31 cellular contexts compared by ENCODE assay signal in genomic region chr6:54274383-54274782, GRCh38. TPM values are rescaled to one million over a fixed set of nuclear protein-coding genes. Genes with fewer than 3 reads are reported as not detected.
"Had no signal": no experiment of that assay in that cellular context is flagged by ENCODE, and none has a peak within 500 bp of the region (broad histone marks: within the 10 kb centered on the region; RNA-seq: fewer than 3 reads in every experiment).

No MANE protein-coding gene starts in this region.

- H3K27me3 ChIP-seq: ascending aorta, cardiac muscle cell had no signal

- H3K27ac ChIP-seq: ascending aorta, cardiac muscle cell, VCaP had no signal

- FAIRE-seq: bronchial epithelial cell, TTC549 had no signal

- H3K36me3 ChIP-seq: ascending aorta, cardiac muscle cell had no signal

- H3K4me3 ChIP-seq: ascending aorta, cardiac muscle cell had no signal

- ATAC-seq: activated CD8-positive, alpha-beta T cell treated with anti-CD3 and anti-CD28 coated beads for 36 hours; activated naive CD8-positive, alpha-beta T cell treated with anti-CD3 and anti-CD28 coated beads, Interleukin-2, amount 50 U/mL, for 24 hours had no signal

- H3K4me1 ChIP-seq: ascending aorta had no signal

- H3K9me3 ChIP-seq: ascending aorta had no signal

- DNase-seq: activated B cell treated with CpG ODN at 0.5 μM for 24 hours; activated CD4-positive, alpha-beta memory T cell treated with anti-CD3 and anti-CD28 coated beads for 36 hours; activated CD4-positive, alpha-beta T cell treated with anti-CD3 and anti-CD28 coated beads for 4 hours; activated CD4-positive, alpha-beta T cell treated with anti-CD3 and anti-CD28 coated beads, Interleukin-2, amount 10 ng/mL, durations not matched to agents 24 days and 14 days; activated CD4-positive, alpha-beta T cell treated with anti-CD3 and anti-CD28 coated beads, Interleukin-2, amount 50 U/mL, for 1 hour; activated CD4-positive, alpha-beta T cell treated with anti-CD3 and anti-CD28 coated beads, Interleukin-2, amount 50 U/mL, for 4 hours; activated CD4-positive, CD25-positive, alpha-beta regulatory T cell treated with anti-CD3 and anti-CD28 coated beads, Interleukin-2, amount 50 U/mL, for 72 hours; activated CD8-positive, alpha-beta memory T cell treated with anti-CD3 and anti-CD28 coated beads, Interleukin-2, amount 50 U/mL, for 4 hours; activated CD8-positive, alpha-beta T cell treated with anti-CD3 and anti-CD28 coated beads for 36 hours; activated effector memory CD4-positive, alpha-beta T cell treated with Interleukin-2 at 50 U/mL for 16 hours; activated gamma-delta T cell; activated naive CD4-positive, alpha-beta T cell treated with anti-CD3 and anti-CD28 coated beads, Interleukin-2, amount 10 ng/mL, durations not matched to agents 7 days and 5 days; activated naive CD4-positive, alpha-beta T cell treated with Interleukin-2 at 50 U/mL for 16 hours; activated naive CD8-positive, alpha-beta T cell treated with anti-CD3 and anti-CD28 coated beads, Interleukin-2, amount 10 ng/mL, durations not matched to agents 7 days and 5 days; activated naive CD8-positive, alpha-beta T cell treated with anti-CD3 and anti-CD28 coated beads, Interleukin-2, amount 50 U/mL, for 24 hours; activated T-cell treated with anti-CD3 and anti-CD28 coated beads, Interleukin-2, amount 50 U/mL, for 24 hours; activated T-cell treated with anti-CD3 and anti-CD28 coated beads, Interleukin-2, amount 50 U/mL, for 48 hours; amygdala; anterior cingulate cortex; central memory CD4-positive, alpha-beta T cell; T-helper 1 cell; T-helper 2 cell; T-helper 9 cell had no signal

RNA-seq across cellular contexts. Expression of gene TINAG, which starts 33.9 kb away (rescaled TPM):
- total RNA-seq: activated B cell treated with CpG ODN at 0.5 μM for 24 hours; activated CD4-positive, alpha-beta memory T cell treated with anti-CD3 and anti-CD28 coated beads for 36 hours; activated CD4-positive, alpha-beta T cell treated with anti-CD3 and anti-CD28 coated beads, Interleukin-2, amount 10 ng/mL, durations not matched to agents 24 days and 14 days; activated CD8-positive, alpha-beta memory T cell treated with anti-CD3 and anti-CD28 coated beads for 36 hours; activated CD8-positive, alpha-beta T cell treated with anti-CD3 and anti-CD28 coated beads for 36 hours; activated naive CD8-positive, alpha-beta T cell treated with anti-CD3 and anti-CD28 coated beads, Interleukin-2, amount 10 ng/mL, durations not matched to agents 7 days and 5 days; activated T-helper 2 cell treated with anti-CD3 and anti-CD28 coated beads, Interferon-gamma antibody, Interleukin-2, Interleukin-4, amounts not matched to agents 10 μg/mL and 5 μg/mL and 100 μg/mL, durations not matched to agents 14 hours and 24 hours and 36 hours; ascending aorta; bronchial epithelial cell; cardiac muscle cell had no signal
- polyA plus RNA-seq: adipose tissue, cardiac muscle cell had no signal
